1 cellular context compared by ENCODE assay signal in the genomic region with DNA sequence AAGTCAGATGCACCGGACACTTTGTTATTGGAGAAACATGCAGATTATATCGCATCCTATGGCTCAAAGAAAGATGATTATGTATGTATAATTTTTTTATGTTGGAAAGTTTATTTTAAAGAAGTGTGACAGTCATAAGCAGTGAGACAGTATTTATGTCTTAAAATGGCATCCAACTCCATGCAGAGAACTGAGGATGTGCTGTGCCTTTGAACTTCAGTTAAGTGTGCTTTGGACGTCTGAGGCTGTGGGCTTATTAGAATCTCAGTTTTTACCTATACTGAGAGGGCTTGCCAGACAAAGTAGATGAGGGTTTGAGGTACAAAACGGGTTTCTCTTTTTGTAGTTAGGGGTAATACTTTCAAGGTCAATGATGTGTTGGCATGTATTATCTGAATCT.
TF ChIP-seq lines count a peak whose summit lies in the region.

No MANE protein-coding gene starts in this region.

TF ChIP-seq in HepG2, 621 proteins besides CTCF, POLR2A, EP300 and RAD21:
- TF ChIP-seq, protein P1, sequence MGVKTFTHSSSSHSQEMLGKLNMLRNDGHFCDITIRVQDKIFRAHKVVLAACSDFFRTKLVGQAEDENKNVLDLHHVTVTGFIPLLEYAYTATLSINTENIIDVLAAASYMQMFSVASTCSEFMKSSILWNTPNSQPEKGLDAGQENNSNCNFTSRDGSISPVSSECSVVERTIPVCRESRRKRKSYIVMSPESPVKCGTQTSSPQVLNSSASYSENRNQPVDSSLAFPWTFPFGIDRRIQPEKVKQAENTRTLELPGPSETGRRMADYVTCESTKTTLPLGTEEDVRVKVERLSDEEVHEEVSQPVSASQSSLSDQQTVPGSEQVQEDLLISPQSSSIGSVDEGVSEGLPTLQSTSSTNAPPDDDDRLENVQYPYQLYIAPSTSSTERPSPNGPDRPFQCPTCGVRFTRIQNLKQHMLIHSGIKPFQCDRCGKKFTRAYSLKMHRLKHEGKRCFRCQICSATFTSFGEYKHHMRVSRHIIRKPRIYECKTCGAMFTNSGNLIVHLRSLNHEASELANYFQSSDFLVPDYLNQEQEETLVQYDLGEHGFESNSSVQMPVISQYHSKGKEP (CRISPR knock-in tag; IDR thresholded peaks at IDR 0.05): no peak
- TF ChIP-seq, protein P2, sequence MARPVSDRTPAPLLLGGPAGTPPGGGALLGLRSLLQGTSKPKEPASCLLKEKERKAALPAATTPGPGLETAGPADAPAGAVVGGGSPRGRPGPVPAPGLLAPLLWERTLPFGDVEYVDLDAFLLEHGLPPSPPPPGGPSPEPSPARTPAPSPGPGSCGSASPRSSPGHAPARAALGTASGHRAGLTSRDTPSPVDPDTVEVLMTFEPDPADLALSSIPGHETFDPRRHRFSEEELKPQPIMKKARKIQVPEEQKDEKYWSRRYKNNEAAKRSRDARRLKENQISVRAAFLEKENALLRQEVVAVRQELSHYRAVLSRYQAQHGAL (CRISPR knock-in tag; IDR thresholded peaks at IDR 0.05; ENCODE audit: not compliant biosample characterization): no peak
- TF ChIP-seq RNF2 (conservative IDR thresholded peaks at IDR 0.05; ENCODE audit: low read depth): no peak
- no peak for TF ChIP-seq EHMT2 (IDR thresholded peaks at IDR 0.05; ENCODE audit: borderline replicate concordance, low read depth, low read length)
- TF ChIP-seq ZC3H4 (CRISPR knock-in tag; IDR thresholded peaks at IDR 0.05; ENCODE audit: borderline replicate concordance): 0 out of 2 replicates have a peak, but pooled peaks have one; percentile 40
- no peak for TF ChIP-seq MIXL1 (CRISPR knock-in tag; IDR thresholded peaks at IDR 0.05)
- no peak for TF ChIP-seq IRX3 (CRISPR knock-in tag; IDR thresholded peaks at IDR 0.05; ENCODE audit: borderline replicate concordance, low read depth)
- no peak for TF ChIP-seq ZBTB10 (CRISPR knock-in tag; IDR thresholded peaks at IDR 0.05; ENCODE audit: borderline replicate concordance)
- TF ChIP-seq ATF1 (CRISPR knock-in tag; IDR thresholded peaks at IDR 0.05): no peak
- no peak for TF ChIP-seq ARNTL (CRISPR knock-in tag; IDR thresholded peaks at IDR 0.05)
- no peak for TF ChIP-seq ZBTB1 (CRISPR knock-in tag; IDR thresholded peaks at IDR 0.05; ENCODE audit: borderline replicate concordance)
- no peak for TF ChIP-seq MBNL3 (CRISPR knock-in tag; conservative IDR thresholded peaks at IDR 0.05)
- no peak for TF ChIP-seq ZXDC (CRISPR knock-in tag; IDR thresholded peaks at IDR 0.05)
- no peak for TF ChIP-seq SNAPC2 (CRISPR knock-in tag; IDR thresholded peaks at IDR 0.05)
- TF ChIP-seq ZBTB8A (CRISPR knock-in tag; IDR thresholded peaks at IDR 0.05; ENCODE audit: borderline replicate concordance, low read depth): no peak
- no peak for TF ChIP-seq ZNF317 (CRISPR knock-in tag; IDR thresholded peaks at IDR 0.05)
- TF ChIP-seq TGIF2 (CRISPR knock-in tag; IDR thresholded peaks at IDR 0.05): no peak
- TF ChIP-seq SRSF4 (IDR thresholded peaks at IDR 0.05; ENCODE audit: low read depth, low read length, poor library complexity, severe bottlenecking): peak; percentile 72
- TF ChIP-seq POLR2AphosphoS5 (IDR thresholded peaks at IDR 0.05; ENCODE audit: low read depth, low read length): 0 out of 2 replicates have a peak, but pooled peaks have one; percentile 7
- no peak for TF ChIP-seq CREB1 (IDR thresholded peaks at IDR 0.05)
- 0 out of 2 replicates have a peak, but pooled peaks have one; percentile 7 for TF ChIP-seq CREB1 (CRISPR knock-in tag; IDR thresholded peaks at IDR 0.05)
- TF ChIP-seq ZNF230 (CRISPR knock-in tag; IDR thresholded peaks at IDR 0.05): no peak
- no peak for TF ChIP-seq ZNF484 (CRISPR knock-in tag; IDR thresholded peaks at IDR 0.05; ENCODE audit: borderline replicate concordance, low read depth)
- no peak for TF ChIP-seq ZNF652 (CRISPR knock-in tag; IDR thresholded peaks at IDR 0.05; ENCODE audit: borderline replicate concordance, low read depth)
- peak; percentile 32; the same call in 1 of the 2 replicates for TF ChIP-seq POLR2G (IDR thresholded peaks at IDR 0.05; ENCODE audit: low read depth, low read length)
- no peak for TF ChIP-seq BRD4 (CRISPR knock-in tag; IDR thresholded peaks at IDR 0.05)
TF ChIP-seq in HepG2: peak in this region for 5.
